Comparison of ENCODE assay signal across 8 cellular contexts in genomic region chr1:21335088-21335678, GRCh38. TPM values are rescaled to one million over a fixed set of nuclear protein-coding genes. Genes with fewer than 3 reads are reported as not detected.
DNase-seq lines count a peak whose midpoint lies in the region; ATAC-seq and TF ChIP-seq lines count a peak whose summit lies in the region.

No MANE protein-coding gene starts in this region.

- peak overlapping the region; percentile 17 to 61 (median 46); a peak in 19 of 20 replicates for H3K4me3 ChIP-seq in BLaER1 treated with 17β-estradiol and CSF1 and Interleukin-3, amounts not matched to agents 10 nM and 100 nM
- H3K4me3 ChIP-seq in MM.1S (ENCODE audit: low read length), result peak overlapping the region; percentile 54
- H3K4me3 ChIP-seq in colonic mucosa, result no peak overlapping the region
- peak overlapping the region; percentile 22 for H3K4me3 ChIP-seq in neural progenitor cell

- H3K9me3 ChIP-seq in BLaER1 treated with 17β-estradiol and CSF1 and Interleukin-3, amounts not matched to agents 10 nM and 100 nM (replicated peaks in 1 of 11), result no peaks in the 10 kb centered on the region
- H3K9me3 ChIP-seq in MM.1S (replicated peaks; ENCODE audit: insufficient read depth, low read length) (no peaks in the 10 kb centered on the region), colonic mucosa (no peaks in the 10 kb centered on the region), neural progenitor cell (ENCODE audit: low read depth) (no peaks in the 10 kb centered on the region)

- no peaks in the 10 kb centered on the region for H3K27me3 Mint-ChIP-seq in neural progenitor cell (ENCODE audit: insufficient read depth, low read depth)

- intact Hi-C loops in colonic mucosa (cut with DNase I), result loop anchor here (5.0 kb wide), 1 partner anchor 43 kb away; the partner anchor contains the start of gene ECE1

- H3K9ac ChIP-seq in BLaER1 treated with 17β-estradiol and CSF1 and Interleukin-3, amounts not matched to agents 10 nM and 100 nM, result peak overlapping the region in 10 of 11 experiments; percentile 37 to 72 (median 66); a peak in 19 of 22 replicates
- H3K9ac ChIP-seq in MM.1S (ENCODE audit: low read length), result peak overlapping the region; percentile 45; the same call in 1 of the 2 replicates
- peak overlapping the region; percentile 70 to 75 for H3K9ac ChIP-seq in colonic mucosa (ENCODE audit: low read depth in 2 of 2, low read length in 2 of 2)
- no peak overlapping the region for H3K9ac ChIP-seq in neural progenitor cell

- no peaks in the 10 kb centered on the region for H3K9me2 ChIP-seq in MM.1S (replicated peaks; ENCODE audit: insufficient read depth, low read length)

- no peaks in the 10 kb centered on the region for H3K9me3 Mint-ChIP-seq in neural progenitor cell

- H3K27ac ChIP-seq in BLaER1 treated with 17β-estradiol and CSF1 and Interleukin-3, amounts not matched to agents 10 nM and 100 nM, result peak overlapping the region in 10 of 11 experiments; percentile 46 to 74 (median 68); a peak in 20 of 22 replicates
- H3K27ac ChIP-seq in MM.1S (ENCODE audit: low read length), result no peak overlapping the region
- H3K27ac ChIP-seq in colonic mucosa, result peak overlapping the region; percentile 74
- H3K27ac ChIP-seq in neural progenitor cell, result no peak overlapping the region

- no peak overlapping the region for H2AFZ ChIP-seq in MM.1S (ENCODE audit: low read length)
- peak overlapping the region; percentile 70 for H2AFZ ChIP-seq in neural progenitor cell (replicated peaks)

- H3F3A ChIP-seq in MM.1S (ENCODE audit: insufficient read depth, low read length) (peaks cover 9% of the 10 kb centered on the region), neural progenitor cell (ENCODE audit: low read depth) (no peaks in the 10 kb centered on the region)

- H3K27ac Mint-ChIP-seq in neural progenitor cell, result peak overlapping the region; percentile 92

- no peak for DNase-seq in MM.1S
- no peak for DNase-seq in colonic mucosa
- DNase-seq in neural progenitor cell (ENCODE audit: low spot score), result no peak
- DNase-seq in SKM-1 (lab: John Stamatoyannopoulos, UW; ENCODE audit: unreplicated experiment), result no peak
- DNase-seq in NCI-H2081 (lab: John Stamatoyannopoulos, UW), result no peak
- DNase-seq in NCI-H146 treated with DMSO at 0.1 percent for 48 hours (lab: John Stamatoyannopoulos, UW; ENCODE audit: unreplicated experiment), result no peak

- H3K36me3 Mint-ChIP-seq in neural progenitor cell, result no peaks in the 10 kb centered on the region

- peaks cover 60% of the 10 kb centered on the region for H3K4me1 Mint-ChIP-seq in neural progenitor cell

- peak overlapping the region; percentile 85 to 99 (median 98) for H3K4me2 ChIP-seq in BLaER1 treated with 17β-estradiol and CSF1 and Interleukin-3, amounts not matched to agents 10 nM and 100 nM
- peak overlapping the region; percentile 88 for H3K4me2 ChIP-seq in MM.1S (ENCODE audit: low read depth, low read length)
- H3K4me2 ChIP-seq in neural progenitor cell, result peak overlapping the region; percentile 66

- H3K36me3 ChIP-seq in BLaER1 treated with 17β-estradiol and CSF1 and Interleukin-3, amounts not matched to agents 10 nM and 100 nM, result no peaks in the 10 kb centered on the region
- H3K36me3 ChIP-seq in MM.1S (replicated peaks; ENCODE audit: insufficient read depth, low read length), result no peaks in the 10 kb centered on the region
- no peaks in the 10 kb centered on the region for H3K36me3 ChIP-seq in colonic mucosa
- H3K36me3 ChIP-seq in neural progenitor cell, result no peaks in the 10 kb centered on the region

- no peak for ATAC-seq in HG03460 (IDR thresholded peaks at IDR 0.05; ENCODE audit: unreplicated experiment)

- H4K20me1 ChIP-seq in BLaER1 treated with 17β-estradiol and CSF1 and Interleukin-3, amounts not matched to agents 10 nM and 100 nM, result peaks cover 6 to 71% (median 59%) of the 10 kb centered on the region in 11 experiments; a peak in 20 of 22 replicates
- H4K20me1 ChIP-seq in MM.1S (ENCODE audit: insufficient read depth, low read length) (no peaks in the 10 kb centered on the region), neural progenitor cell (ENCODE audit: low read depth) (peaks cover 52% of the 10 kb centered on the region)

- TF ChIP-seq CTCF in MM.1S (IDR thresholded peaks at IDR 0.05; ENCODE audit: low read length), result no peak
- no peak for TF ChIP-seq CTCF in colonic mucosa (IDR thresholded peaks at IDR 0.05)
- TF ChIP-seq CTCF in neural progenitor cell (IDR thresholded peaks at IDR 0.05), result peak; percentile 0

- H3K27me3 ChIP-seq in BLaER1 treated with 17β-estradiol and CSF1 and Interleukin-3, amounts not matched to agents 10 nM and 100 nM, result peaks cover 0 to 49% (median 0%) of the 10 kb centered on the region in 11 experiments; a peak in 8 of 22 replicates
- H3K27me3 ChIP-seq in MM.1S (replicated peaks; ENCODE audit: insufficient read depth, low read length), result no peaks in the 10 kb centered on the region
- no peaks in the 10 kb centered on the region for H3K27me3 ChIP-seq in colonic mucosa
- H3K27me3 ChIP-seq in neural progenitor cell, result peaks cover 6% of the 10 kb centered on the region

- H3K4me1 ChIP-seq in BLaER1 treated with 17β-estradiol and CSF1 and Interleukin-3, amounts not matched to agents 10 nM and 100 nM, result peaks cover 72 to 98% (median 94%) of the 10 kb centered on the region in 10 experiments
- H3K4me1 ChIP-seq in MM.1S (ENCODE audit: low read length), result peaks cover 14% of the 10 kb centered on the region
- H3K4me1 ChIP-seq in colonic mucosa, result peaks cover 49% of the 10 kb centered on the region
- peaks cover 6% of the 10 kb centered on the region for H3K4me1 ChIP-seq in neural progenitor cell

- H3K79me2 ChIP-seq in MM.1S (ENCODE audit: low read length) (peaks cover 85% of the 10 kb centered on the region), neural progenitor cell (ENCODE audit: low read depth) (no peaks in the 10 kb centered on the region)

- peak overlapping the region; percentile 48 for H3K4me3 Mint-ChIP-seq in neural progenitor cell

RNA-seq across cellular contexts. Expression of gene ECE1, which starts 44.9 kb away (rescaled TPM):
- total RNA-seq in colonic mucosa, result 100 to 1,000 TPM in 1 of 2 donors, 10 to 100 TPM in 1; 99.0 to 149 TPM
- total RNA-seq in neural progenitor cell (ENCODE audit: low replicate concordance), result 12.5 and 15.2 TPM in 2 replicates

Comparison
In these comparisons a context has a peak if more than half of its experiments do, and no peak if none do; other contexts are left out.
1. H3K27ac ChIP-seq: peak in BLaER1 treated with 17β-estradiol and CSF1 and Interleukin-3, amounts not matched to agents 10 nM and 100 nM (10 of 11) and colonic mucosa (single experiment); none in MM.1S (single experiment) and neural progenitor cell (single experiment).
2. Peak in every context shown above with its lines, with median percentiles within 50 percentile points of each other: H3K4me2 ChIP-seq.